In genomic region chr16:71396589-71396988, GRCh38 we compare ENCODE assay signal across 34 cellular contexts. TPM values are rescaled to one million over a fixed set of nuclear protein-coding genes. Genes with fewer than 3 reads are reported as not detected.
"Had no signal": no experiment of that assay in that cellular context is flagged by ENCODE, and none has a peak within 500 bp of the region (broad histone marks: within the 10 kb centered on the region; RNA-seq: fewer than 3 reads in every experiment).

No MANE protein-coding gene starts in this region.

- DNase-seq: naive thymus-derived CD4-positive, alpha-beta T cell; natural killer cell; occipital lobe; ovary; psoas muscle; right cardiac atrium; spleen; stimulated activated CD4-positive, alpha-beta T cell treated with anti-CD3 and anti-CD28 coated beads, Interleukin-12 subunit alpha, Interleukin-12 subunit beta, amount 100 ng/mL, for 4 hours; stimulated activated CD4-positive, alpha-beta T cell treated with anti-CD3 and anti-CD28 coated beads, Interleukin-1b, Interleukin-23, amount 100 ng/mL, for 48 hours; stimulated activated CD4-positive, alpha-beta T cell treated with anti-CD3 and anti-CD28 coated beads, Interleukin-4, amount 100 ng/mL, for 1 hour; stimulated activated CD4-positive, alpha-beta T cell treated with anti-CD3 and anti-CD28 coated beads, Interleukin-4, amount 100 ng/mL, for 4 hours; stimulated activated CD8-positive, alpha-beta memory T cell treated with anti-CD3 and anti-CD28 coated beads, Interleukin-4, amount 100 ng/mL, for 48 hours; stimulated activated naive CD4-positive, alpha-beta T cell; stimulated activated naive CD8-positive, alpha-beta T cell treated with anti-CD3 and anti-CD28 coated beads, Interleukin-15, amount 100 ng/mL, for 72 hours; stimulated activated naive CD8-positive, alpha-beta T cell treated with anti-CD3 and anti-CD28 coated beads, Interleukin-15, Interleukin-2, amounts not matched to agents 100 U/mL and 50 U/mL, for 24 hours; substantia nigra; testis; tibial artery; transverse colon; upper lobe of right lung; uterus had no signal

- H2AFZ ChIP-seq: parathyroid adenoma had no signal

- H3K4me1 ChIP-seq: psoas muscle, spleen, suprapubic skin, testis, tibial artery, transverse colon, upper lobe of right lung, uterus had no signal

- H3K4me1 Mint-ChIP-seq: naive thymus-derived CD4-positive, alpha-beta T cell; natural killer cell; nephron; stimulated activated memory B cell treated with anti-CD40 and anti-IgM and Interleukin-4, amounts not matched to agents 10 μg/mL and 1 μg/mL and 100 μg/mL, for 72 hours; stimulated activated naive CD8-positive, alpha-beta T cell treated with anti-CD3 and anti-CD28 coated beads, Interleukin-15, amount 100 ng/mL, for 72 hours had no signal

- H3K36me3 Mint-ChIP-seq: naive thymus-derived CD4-positive, alpha-beta T cell; natural killer cell; stimulated activated memory B cell treated with anti-CD40 and anti-IgM and Interleukin-4, amounts not matched to agents 10 μg/mL and 1 μg/mL and 100 μg/mL, for 72 hours; type B pancreatic cell had no signal

- H3K9ac ChIP-seq: parathyroid adenoma had no signal

- H3K4me2 ChIP-seq: smooth muscle cell had no signal

- H3K9me3 Mint-ChIP-seq: naive thymus-derived CD4-positive, alpha-beta T cell; natural killer cell; nephron; neural crest cell; stimulated activated memory B cell treated with anti-CD40 and anti-IgM and Interleukin-4, amounts not matched to agents 10 μg/mL and 1 μg/mL and 100 μg/mL, for 72 hours; stimulated activated naive CD8-positive, alpha-beta T cell treated with anti-CD3 and anti-CD28 coated beads, Interleukin-15, amount 100 ng/mL, for 72 hours; type B pancreatic cell had no signal

- H3K9me3 ChIP-seq: ovary, psoas muscle, spleen, suprapubic skin, testis, tibial artery, transverse colon, upper lobe of right lung, uterus had no signal

- H3K4me3 ChIP-seq: ovary, psoas muscle, skin epidermis, smooth muscle cell, spleen, suprapubic skin, testis, tibial artery, transverse colon, upper lobe of right lung, uterus had no signal

- H3K79me2 ChIP-seq: parathyroid adenoma had no signal

- H3K27ac ChIP-seq: ovary, parathyroid adenoma, psoas muscle, skin epidermis, spleen, suprapubic skin, testis, tibial artery, transverse colon, upper lobe of right lung, uterus had no signal

- H3K4me3 Mint-ChIP-seq: naive thymus-derived CD4-positive, alpha-beta T cell; natural killer cell; nephron; neural crest cell; stimulated activated memory B cell treated with anti-CD40 and anti-IgM and Interleukin-4, amounts not matched to agents 10 μg/mL and 1 μg/mL and 100 μg/mL, for 72 hours; stimulated activated naive CD8-positive, alpha-beta T cell treated with anti-CD3 and anti-CD28 coated beads, Interleukin-15, amount 100 ng/mL, for 72 hours; type B pancreatic cell had no signal

- H3K36me3 ChIP-seq: ovary, spleen, suprapubic skin, tibial artery, transverse colon, upper lobe of right lung, uterus had no signal

- H3K27me3 ChIP-seq: ovary, testis, transverse colon, uterus had no signal

- ATAC-seq: naive thymus-derived CD4-positive, alpha-beta T cell; natural killer cell; psoas muscle; right cardiac atrium; sciatic nerve; stimulated activated memory B cell treated with anti-CD40 and anti-IgM and Interleukin-4, amounts not matched to agents 10 μg/mL and 1 μg/mL and 100 μg/mL, for 72 hours; stimulated activated naive CD8-positive, alpha-beta T cell treated with anti-CD3 and anti-CD28 coated beads, Interleukin-15, amount 100 ng/mL, for 72 hours; stimulated activated naive CD8-positive, alpha-beta T cell treated with anti-CD3 and anti-CD28 coated beads, Interleukin-15, Interleukin-2, amounts not matched to agents 100 U/mL and 50 U/mL, for 24 hours; upper lobe of right lung had no signal

- H3K27ac Mint-ChIP-seq: naive thymus-derived CD4-positive, alpha-beta T cell; natural killer cell; nephron; stimulated activated memory B cell treated with anti-CD40 and anti-IgM and Interleukin-4, amounts not matched to agents 10 μg/mL and 1 μg/mL and 100 μg/mL, for 72 hours; type B pancreatic cell had no signal

RNA-seq across cellular contexts. Expression of gene CALB2, which starts 38.1 kb away (rescaled TPM):
- total RNA-seq: naive thymus-derived CD4-positive, alpha-beta T cell; natural killer cell; neural crest cell; renal cortical epithelial cell; spleen had no signal
- polyA plus RNA-seq: naive thymus-derived CD4-positive, alpha-beta T cell had no signal

RNA-seq across cellular contexts. Expression of gene TLE7, which starts 45.3 kb away (rescaled TPM):
- total RNA-seq: naive thymus-derived CD4-positive, alpha-beta T cell; natural killer cell; neural crest cell; occipital lobe; osteoblast; ovary; psoas muscle; renal cortical epithelial cell; right cardiac atrium; sciatic nerve; smooth muscle cell; spleen; suprapubic skin; transverse colon; upper lobe of right lung; urinary bladder; uterus had no signal
- polyA plus RNA-seq: naive thymus-derived CD4-positive, alpha-beta T cell; psoas muscle; right cardiac atrium; smooth muscle cell; spleen; thymus; urinary bladder had no signal
